Comparison of ENCODE assay signal across 11 cellular contexts in genomic region chr5:151233576-151234202, GRCh38. TPM values are rescaled to one million over a fixed set of nuclear protein-coding genes. Genes with fewer than 3 reads are reported as not detected.
A peak's percentile ranks its signal among the peaks of the same experiment; 100 is the strongest.
DNase-seq lines count a peak whose midpoint lies in the region; ATAC-seq, FAIRE-seq and TF ChIP-seq lines count a peak whose summit lies in the region.
"Had no signal": no experiment of that assay in that cellular context is flagged by ENCODE, and none has a peak within 500 bp of the region (broad histone marks: within the 10 kb centered on the region; RNA-seq: fewer than 3 reads in every experiment).

No MANE protein-coding gene starts in this region.

- intact Hi-C loops in mucosa of descending colon (cut with DNase I, micrococcal nuclease): no loop called here

- FAIRE-seq in GM18507 (lab: Jason Lieb, UNC): peak; percentile 80

- peaks cover 4% of the 10 kb centered on the region for H3K27me3 Mint-ChIP-seq in activated naive CD4-positive, alpha-beta T cell treated with anti-CD3 and anti-CD28 coated beads, Interleukin-2, amount 10 ng/mL, durations not matched to agents 7 days and 5 days

- H3K4me1 ChIP-seq in mucosa of descending colon (ENCODE audit: low read depth): peaks cover 6% of the 10 kb centered on the region

- no peak overlapping the region for H3K4me3 ChIP-seq in mucosa of descending colon
- H3K4me3 ChIP-seq: dorsolateral prefrontal cortex had no signal

- ATAC-seq in GM21390 (IDR thresholded peaks at IDR 0.05; ENCODE audit: unreplicated experiment): peak; percentile 73
- ATAC-seq in HG03135 (IDR thresholded peaks at IDR 0.05; ENCODE audit: unreplicated experiment): peak; percentile 56
- peak; percentile 25 for ATAC-seq in mucosa of descending colon

- no peaks in the 10 kb centered on the region for H3K36me3 Mint-ChIP-seq in activated naive CD4-positive, alpha-beta T cell treated with anti-CD3 and anti-CD28 coated beads, Interleukin-2, amount 10 ng/mL, durations not matched to agents 7 days and 5 days

- no peak for TF ChIP-seq CTCF in mucosa of descending colon (IDR thresholded peaks at IDR 0.05)

- H3K36me3 ChIP-seq in mucosa of descending colon (ENCODE audit: low read depth): no peaks in the 10 kb centered on the region

- H3K4me3 Mint-ChIP-seq in activated naive CD4-positive, alpha-beta T cell treated with anti-CD3 and anti-CD28 coated beads, Interleukin-2, amount 10 ng/mL, durations not matched to agents 7 days and 5 days: no peak overlapping the region
- H3K4me3 Mint-ChIP-seq: T-helper 1 cell treated with Interleukin-12 subunit alpha and Interleukin-12 subunit beta and Interleukin-4 antibody, amounts not matched to agents 30 μg/mL and 1 μg/mL, for 36 hours had no signal

- H3K4me1 Mint-ChIP-seq in activated naive CD4-positive, alpha-beta T cell treated with anti-CD3 and anti-CD28 coated beads, Interleukin-2, amount 10 ng/mL, durations not matched to agents 7 days and 5 days: peaks cover 17% of the 10 kb centered on the region

- CTCF ChIA-PET in activated naive CD4-positive, alpha-beta T cell treated with anti-CD3 and anti-CD28 coated beads, Interleukin-2, amount 10 ng/mL, durations not matched to agents 7 days and 5 days (lab: Charles Lee): interaction anchor here (1.1 to 1.2 kb wide), 2 partner anchors 10 to 20 kb away, joined by 4 read pairs; partner anchors contain the start of gene CCDC69

- no peaks in the 10 kb centered on the region for H3K9me3 Mint-ChIP-seq in activated naive CD4-positive, alpha-beta T cell treated with anti-CD3 and anti-CD28 coated beads, Interleukin-2, amount 10 ng/mL, durations not matched to agents 7 days and 5 days
- H3K9me3 Mint-ChIP-seq: T-helper 1 cell treated with Interleukin-12 subunit alpha and Interleukin-12 subunit beta and Interleukin-4 antibody, amounts not matched to agents 30 μg/mL and 1 μg/mL, for 36 hours had no signal

- no peak overlapping the region for H3K27ac Mint-ChIP-seq in activated naive CD4-positive, alpha-beta T cell treated with anti-CD3 and anti-CD28 coated beads, Interleukin-2, amount 10 ng/mL, durations not matched to agents 7 days and 5 days
- H3K27ac Mint-ChIP-seq: T-helper 1 cell treated with Interleukin-12 subunit alpha and Interleukin-12 subunit beta and Interleukin-4 antibody, amounts not matched to agents 30 μg/mL and 1 μg/mL, for 36 hours had no signal

- H3K9me3 ChIP-seq in mucosa of descending colon: no peaks in the 10 kb centered on the region

- DNase-seq in GM18507 (ENCODE audit: extremely low spot score, insufficient read length, low read depth): no peak
- no peak for DNase-seq in mucosa of descending colon
- DNase-seq in inferior parietal cortex (ENCODE audit: extremely low spot score): no peak
- DNase-seq in activated naive CD4-positive, alpha-beta T cell treated with anti-CD3 and anti-CD28 coated beads, Interleukin-2, amount 10 ng/mL, durations not matched to agents 7 days and 5 days: no peak
- no peak for DNase-seq in DMS153 (lab: John Stamatoyannopoulos, UW)
- no peak for DNase-seq in NCI-H1436 (lab: John Stamatoyannopoulos, UW)
- DNase-seq: dorsolateral prefrontal cortex, NCI-H2107 had no signal

RNA-seq across cellular contexts. Expression of gene CCDC69, which starts 9.8 kb away (rescaled TPM):
- 100 to 1,000 TPM in 1 of 3 donors, 10 to 100 TPM in 1, 1 to 10 TPM in 1; 8.8 to 190 (median 23.4) TPM for total RNA-seq in mucosa of descending colon

RNA-seq across cellular contexts. Expression of gene GM2A, which starts 19.3 kb away (rescaled TPM):
- total RNA-seq in mucosa of descending colon: 10 to 100 TPM; 22.0 to 32.1 (median 30.9) TPM
